ENCODE assay signal across 12 cellular contexts in the genomic region with DNA sequence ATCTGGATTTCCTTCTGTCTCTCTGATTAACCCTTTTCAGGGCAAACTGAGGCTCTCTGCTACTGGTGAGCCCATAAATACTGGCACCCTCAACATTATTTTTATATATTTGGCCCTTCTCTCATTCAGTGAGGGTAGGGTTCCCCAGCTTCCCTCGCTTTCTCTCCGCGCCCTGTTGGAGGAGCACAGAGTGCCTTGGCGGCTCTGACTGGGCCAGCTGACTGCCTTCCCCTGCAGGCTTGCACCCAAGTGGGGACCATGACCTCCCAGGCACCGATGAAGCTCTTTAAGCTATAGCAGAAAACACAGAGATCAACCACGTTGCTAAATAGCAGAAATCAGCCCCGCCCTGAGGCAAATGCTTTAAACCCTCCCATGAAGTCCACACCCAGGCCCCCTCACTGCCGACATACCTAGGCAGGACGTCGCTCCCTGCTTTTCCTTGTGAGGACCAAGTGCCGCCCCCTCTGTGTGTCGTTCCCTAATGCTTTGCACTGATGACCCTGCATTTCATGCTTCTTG.
"Had no signal": no experiment of that assay in that cellular context is flagged by ENCODE, and none has a peak within 500 bp of the region (broad histone marks: within the 10 kb centered on the region; RNA-seq: fewer than 3 reads in every experiment).

No MANE protein-coding gene starts in this region.

- H3K27ac Mint-ChIP-seq: activated CD4-positive, alpha-beta T cell treated with anti-CD3 and anti-CD28 coated beads, Interleukin-2, amount 10 ng/mL, durations not matched to agents 7 days and 5 days; progenitor cell of endocrine pancreas had no signal

- H3K27me3 Mint-ChIP-seq: activated CD4-positive, alpha-beta T cell treated with anti-CD3 and anti-CD28 coated beads, Interleukin-2, amount 10 ng/mL, durations not matched to agents 7 days and 5 days; activated CD8-positive, alpha-beta memory T cell treated with anti-CD3 and anti-CD28 coated beads, Interleukin-2, amount 10 ng/mL, durations not matched to agents 7 days and 5 days; naive thymus-derived CD8-positive, alpha-beta T cell; progenitor cell of endocrine pancreas had no signal

- H3K27ac ChIP-seq: tibial artery, VCaP had no signal

- H3K4me3 Mint-ChIP-seq: activated CD4-positive, alpha-beta T cell treated with anti-CD3 and anti-CD28 coated beads, Interleukin-2, amount 10 ng/mL, durations not matched to agents 7 days and 5 days; activated CD8-positive, alpha-beta memory T cell treated with anti-CD3 and anti-CD28 coated beads, Interleukin-2, amount 10 ng/mL, durations not matched to agents 7 days and 5 days; immature natural killer cell; naive thymus-derived CD8-positive, alpha-beta T cell had no signal

- H3K9me3 ChIP-seq: tibial artery had no signal

- FAIRE-seq: small intestine had no signal

- ATAC-seq: left colon had no signal

- DNase-seq: activated CD4-positive, alpha-beta T cell treated with anti-CD3 and anti-CD28 coated beads, Interleukin-2, amount 10 ng/mL, durations not matched to agents 7 days and 5 days; immature natural killer cell; left colon; small intestine; SW 1271; T1000; tibial artery had no signal

- H3K4me1 ChIP-seq: tibial artery had no signal

- H3K9me3 Mint-ChIP-seq: activated CD4-positive, alpha-beta T cell treated with anti-CD3 and anti-CD28 coated beads, Interleukin-2, amount 10 ng/mL, durations not matched to agents 7 days and 5 days; immature natural killer cell; naive thymus-derived CD8-positive, alpha-beta T cell had no signal

- H3K4me3 ChIP-seq: lung, tibial artery had no signal

- H3K27me3 ChIP-seq: tibial artery had no signal
